ENCODE assay signal across 8 cellular contexts in the genomic region with DNA sequence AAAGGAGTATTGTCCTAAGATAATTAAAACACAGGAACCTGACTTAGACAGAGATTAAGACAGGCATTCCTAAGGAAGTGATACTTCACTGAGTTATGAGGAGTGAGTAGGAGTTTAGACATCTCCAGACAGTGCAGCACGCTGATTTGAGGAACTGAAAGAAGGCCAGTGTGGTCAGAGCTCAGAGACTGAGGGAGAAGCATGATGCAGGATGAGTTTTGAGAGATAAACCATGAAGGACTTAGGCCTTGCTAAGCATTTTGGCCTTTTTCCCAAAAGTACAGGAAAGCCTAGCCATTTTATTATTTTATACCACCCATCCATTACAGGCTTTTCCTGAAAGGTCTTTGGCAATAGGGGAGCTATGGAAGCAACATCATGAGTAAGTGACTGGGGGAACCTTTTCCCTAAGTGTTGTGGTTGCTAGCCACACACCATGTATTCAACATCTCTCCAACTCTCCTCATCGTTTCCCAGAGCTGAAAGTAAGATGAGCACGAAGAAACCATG.
DNase-seq lines count a peak whose midpoint lies in the region; FAIRE-seq and TF ChIP-seq lines count a peak whose summit lies in the region.

No MANE protein-coding gene starts in this region.

- peak; percentile 72 for FAIRE-seq in H54 (lab: Jason Lieb, UNC)

- no peaks in the 10 kb centered on the region for H3K36me3 ChIP-seq in BE2C

- TF ChIP-seq POLR2A in H54 (IDR thresholded peaks at IDR 0.05; ENCODE audit: low read depth, low read length) = no peak

- CTCF ChIA-PET in RWPE1 (lab: Yijun Ruan, JAX) = no interaction called here

- H3K27ac ChIP-seq in RWPE1 = no peak overlapping the region

- peak; percentile 95 for DNase-seq in AG09309 (ENCODE audit: low read depth)
- no peak for DNase-seq in H54 (ENCODE audit: insufficient read length, low spot score)
- DNase-seq in RPMI8226 = peak; percentile 53
- peak; percentile 99 for DNase-seq in iris pigment epithelial cell (ENCODE audit: low read depth)
- DNase-seq in GDM1 (lab: John Stamatoyannopoulos, UW) = no peak
- DNase-seq in BE2C = no peak
- DNase-seq in RWPE1 (ENCODE audit: low spot score) = no peak
- no peak for DNase-seq in activated CD4-positive, alpha-beta T cell treated with anti-CD3 and anti-CD28 coated beads, Interleukin-2, amount 50 U/mL, for 4 hours

- POLR2A ChIA-PET in RWPE1 (lab: Yijun Ruan, JAX; ENCODE audit: low non-redundant PET) = no interaction called here

- H3K4me3 ChIP-seq in AG09309 (ENCODE audit: control insufficient read depth, low read depth, low read length) (no peak overlapping the region), BE2C (ENCODE audit: low read depth, low read length) (no peak overlapping the region)

- TF ChIP-seq CTCF in AG09309 (IDR thresholded peaks at IDR 0.05; ENCODE audit: control insufficient read depth, insufficient read depth, low read depth, low read length, missing control alignments) (no peak), BE2C (IDR thresholded peaks at IDR 0.05; ENCODE audit: low read depth, low read length) (no peak), RWPE1 (conservative IDR thresholded peaks at IDR 0.05; ENCODE audit: low read depth) (no peak)

- H3K4me1 ChIP-seq in BE2C = no peaks in the 10 kb centered on the region

- no peaks in the 10 kb centered on the region for H3K9me3 ChIP-seq in BE2C

- no peaks in the 10 kb centered on the region for H3K27me3 ChIP-seq in BE2C

Comparison
In these comparisons a context has a peak if more than half of its experiments do, and no peak if none do; other contexts are left out.
1. DNase-seq: peak in AG09309 (single experiment), RPMI8226 (single experiment) and iris pigment epithelial cell (single experiment); none in H54 (single experiment), GDM1 (single experiment), BE2C (single experiment), RWPE1 (single experiment) and activated CD4-positive, alpha-beta T cell treated with anti-CD3 and anti-CD28 coated beads, Interleukin-2, amount 50 U/mL, for 4 hours (0 of 2).